In genomic region chr11:34938621-34939020, GRCh38 we compare ENCODE assay signal across 28 cellular contexts.
"Had no signal": no experiment of that assay in that cellular context is flagged by ENCODE, and none has a peak within 500 bp of the region (broad histone marks: within the 10 kb centered on the region; RNA-seq: fewer than 3 reads in every experiment).

No MANE protein-coding gene starts in this region.

- FAIRE-seq: astrocyte had no signal

- H3K27me3 Mint-ChIP-seq: activated naive CD8-positive, alpha-beta T cell treated with anti-CD3 and anti-CD28 coated beads, Interleukin-2, amount 50 U/mL, for 24 hours; activated T-cell treated with anti-CD3 and anti-CD28 coated beads, Interleukin-2, amount 50 U/mL, for 24 hours; T-helper 17 cell had no signal

- H3K27ac Mint-ChIP-seq: activated CD8-positive, alpha-beta T cell treated with anti-CD3 and anti-CD28 coated beads, Interleukin-2, amount 10 ng/mL, durations not matched to agents 7 days and 5 days; activated naive CD4-positive, alpha-beta T cell treated with anti-CD3 and anti-CD28 coated beads, Interleukin-2, amount 50 U/mL, for 72 hours; activated naive CD8-positive, alpha-beta T cell treated with anti-CD3 and anti-CD28 coated beads, Interleukin-2, amount 50 U/mL, for 24 hours; activated T-cell treated with anti-CD3 and anti-CD28 coated beads, Interleukin-2, amount 50 U/mL, for 24 hours; activated T-helper 1 cell treated with anti-CD3 and anti-CD28 coated beads, Interleukin-12 subunit alpha, Interleukin-12 subunit beta, Interleukin-2, Interleukin-4 antibody, amounts not matched to agents 30 ng/mL and 10 ng/mL and 1 ng/mL, durations not matched to agents 14 hours and 24 hours and 36 hours; T-helper 17 cell had no signal

- ATAC-seq: activated CD8-positive, alpha-beta T cell treated with anti-CD3 and anti-CD28 coated beads, Interleukin-2, amount 10 ng/mL, durations not matched to agents 7 days and 5 days; activated naive CD4-positive, alpha-beta T cell treated with anti-CD3 and anti-CD28 coated beads, Interleukin-2, amount 50 U/mL, for 72 hours; activated naive CD8-positive, alpha-beta T cell treated with anti-CD3 and anti-CD28 coated beads, Interleukin-2, amount 50 U/mL, for 24 hours; T-helper 17 cell; WTC11 had no signal

- DNase-seq: activated CD4-positive, alpha-beta T cell treated with anti-CD3 and anti-CD28 coated beads for 48 hours; activated CD4-positive, alpha-beta T cell treated with anti-CD3 and anti-CD28 coated beads, Interleukin-2, amount 50 U/mL, for 4 hours; activated CD4-positive, CD25-positive, alpha-beta regulatory T cell treated with anti-CD3 and anti-CD28 coated beads, Interleukin-2, amount 50 U/mL, for 72 hours; activated CD8-positive, alpha-beta T cell treated with anti-CD3 and anti-CD28 coated beads, Interleukin-2, amount 10 ng/mL, durations not matched to agents 7 days and 5 days; activated effector memory CD4-positive, alpha-beta T cell treated with anti-CD3 and anti-CD28 coated beads, Interleukin-2, amount 50 U/mL, for 16 hours; activated naive CD4-positive, alpha-beta T cell treated with Interleukin-2 at 50 U/mL for 16 hours; activated naive CD8-positive, alpha-beta T cell treated with anti-CD3 and anti-CD28 coated beads, Interleukin-2, amount 50 U/mL, for 24 hours; activated T-cell treated with anti-CD3 and anti-CD28 coated beads, Interleukin-2, amount 50 U/mL, for 24 hours; amniotic stem cell; brain microvascular endothelial cell; cerebellar nuclear complex; colonic mucosa; dermis blood vessel endothelial cell; MG63; MV-4-11; NCI-H1092 treated with DMSO at 0.1 percent for 48 hours; NCI-H1417 treated with DMSO at 0.1 percent for 48 hours; NCI-H187; NCI-H2081; NCI-H2227 treated with DMSO at 0.1 percent for 48 hours; NCI-H526; SIG-M5; T-helper 17 cell; T-helper 9 cell had no signal

- H3K4me3 Mint-ChIP-seq: activated CD8-positive, alpha-beta T cell treated with anti-CD3 and anti-CD28 coated beads, Interleukin-2, amount 10 ng/mL, durations not matched to agents 7 days and 5 days; activated naive CD8-positive, alpha-beta T cell treated with anti-CD3 and anti-CD28 coated beads, Interleukin-2, amount 50 U/mL, for 24 hours; activated T-cell treated with anti-CD3 and anti-CD28 coated beads, Interleukin-2, amount 50 U/mL, for 24 hours; activated T-helper 1 cell treated with anti-CD3 and anti-CD28 coated beads, Interleukin-12 subunit alpha, Interleukin-12 subunit beta, Interleukin-2, Interleukin-4 antibody, amounts not matched to agents 30 ng/mL and 10 ng/mL and 1 ng/mL, durations not matched to agents 14 hours and 24 hours and 36 hours; T-helper 17 cell; WTC11 had no signal

- H3K36me3 Mint-ChIP-seq: WTC11 had no signal

- H3K9me3 Mint-ChIP-seq: activated naive CD8-positive, alpha-beta T cell treated with anti-CD3 and anti-CD28 coated beads, Interleukin-2, amount 50 U/mL, for 24 hours; activated T-cell treated with anti-CD3 and anti-CD28 coated beads, Interleukin-2, amount 50 U/mL, for 24 hours; activated T-helper 1 cell treated with anti-CD3 and anti-CD28 coated beads, Interleukin-12 subunit alpha, Interleukin-12 subunit beta, Interleukin-2, Interleukin-4 antibody, amounts not matched to agents 30 ng/mL and 10 ng/mL and 1 ng/mL, durations not matched to agents 14 hours and 24 hours and 36 hours; WTC11 had no signal
